ENCODE assay signal across 8 cellular contexts in the genomic region with DNA sequence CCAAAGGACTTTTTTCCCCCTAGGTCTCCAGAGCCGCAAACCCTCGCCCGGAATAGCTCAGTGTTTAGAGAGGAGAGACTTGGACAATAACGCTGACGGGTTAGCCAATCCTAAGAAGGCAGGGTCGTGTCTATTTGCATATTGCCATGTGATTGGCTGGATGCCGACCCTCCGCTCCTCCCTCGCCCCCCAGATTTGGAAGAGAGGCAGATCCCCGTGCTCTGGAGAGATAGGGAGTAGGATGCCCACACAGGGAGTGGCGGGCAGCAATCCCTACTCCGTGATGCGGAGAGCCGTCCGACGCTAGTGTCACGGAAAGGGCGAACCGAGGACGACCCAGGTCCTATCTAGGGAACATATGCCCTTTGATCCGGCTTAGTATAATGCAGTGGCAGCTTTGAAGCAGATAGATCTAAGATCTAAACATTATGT. TPM values are rescaled to one million over a fixed set of nuclear protein-coding genes. Genes with fewer than 3 reads are reported as not detected.
DNase-seq lines count a peak whose midpoint lies in the region; ATAC-seq and TF ChIP-seq lines count a peak whose summit lies in the region.

No MANE protein-coding gene starts in this region.

- no peak overlapping the region for H3K4me3 ChIP-seq in AG04450 (ENCODE audit: low read depth, low read length)
- H3K4me3 ChIP-seq in SJCRH30: no peak overlapping the region

- no peak for ATAC-seq in HG03469 (IDR thresholded peaks at IDR 0.05; ENCODE audit: unreplicated experiment)

- H3K9me3 Mint-ChIP-seq in glutamatergic neuron (ENCODE audit: unreplicated experiment): peaks cover 2% of the 10 kb centered on the region

- no peaks in the 10 kb centered on the region for H3K36me3 Mint-ChIP-seq in glutamatergic neuron (ENCODE audit: unreplicated experiment)

- H3K4me1 ChIP-seq in SJCRH30: peaks cover 22% of the 10 kb centered on the region

- CTCF ChIA-PET in AG04450 (lab: Charles Lee): interaction anchor here (0.5 to 1.8 kb wide), 5 partner anchors 14 to 337 kb away, joined by 3 to 12 read pairs (median 5); no protein-coding TSS in a partner anchor

- DNase-seq in AG04450 (ENCODE audit: low read depth, low spot score): peak; percentile 11
- peak; percentile 76 for DNase-seq in KBM-7
- DNase-seq in SJCRH30: peak; percentile 94 to 98
- peak; percentile 76 for DNase-seq in glutamatergic neuron
- peak; percentile 87 for DNase-seq in retina
- no peak for DNase-seq in stimulated activated CD4-positive, alpha-beta T cell treated with anti-CD3 and anti-CD28 coated beads, Interleukin-4, amount 100 ng/mL, for 1 hour
- no peak for DNase-seq in HPDE6-E6E7 (ENCODE audit: extremely low spot score)

- H3K36me3 ChIP-seq in SJCRH30: no peaks in the 10 kb centered on the region

- H3K27me3 ChIP-seq in AG04450 (ENCODE audit: control insufficient read depth, insufficient read depth, low read length): peaks cover 71% of the 10 kb centered on the region
- H3K27me3 ChIP-seq in SJCRH30: peaks cover 12% of the 10 kb centered on the region; the same call in 1 of the 2 replicates

- POLR2A ChIA-PET in AG04450 (lab: Yijun Ruan, JAX): interaction anchor here (0.6 kb wide), 1 partner anchor 240 kb away, joined by 6 read pairs; no protein-coding TSS in a partner anchor

- in situ Hi-C loops in KBM-7 (cut with MboI; ENCODE audit: low pct_unique_long_range_greater_than_20kb, low sequenced_read_pairs): no loop called here

- peaks cover 27% of the 10 kb centered on the region for H3K27me3 Mint-ChIP-seq in glutamatergic neuron (ENCODE audit: unreplicated experiment)

- no peak overlapping the region for H3K27ac ChIP-seq in AG04450 (ENCODE audit: low read depth, low read length)
- H3K27ac ChIP-seq in SJCRH30: no peak overlapping the region

- H3K27ac Mint-ChIP-seq in glutamatergic neuron (ENCODE audit: unreplicated experiment): no peak overlapping the region

- H3K9me3 ChIP-seq in AG04450 (ENCODE audit: control insufficient read depth, insufficient read depth, low read length): peaks cover 4% of the 10 kb centered on the region; the same call in 1 of the 2 replicates
- no peaks in the 10 kb centered on the region for H3K9me3 ChIP-seq in SJCRH30 (replicated peaks)

- H3K4me1 Mint-ChIP-seq in glutamatergic neuron (ENCODE audit: low read depth, unreplicated experiment): peaks cover 7% of the 10 kb centered on the region

- H3K4me3 Mint-ChIP-seq in glutamatergic neuron (ENCODE audit: unreplicated experiment): peak overlapping the region; percentile 63

- TF ChIP-seq CTCF in AG04450 (IDR thresholded peaks at IDR 0.05; ENCODE audit: low read depth, low read length) (no peak), glutamatergic neuron (IDR thresholded peaks at IDR 0.05; ENCODE audit: partially characterized antibody, unreplicated experiment) (no peak)

RNA-seq across cellular contexts. Expression of a gene that starts 1.4 kb away (rescaled TPM):
- not detected in 2 replicates for polyA plus RNA-seq in AG04450 (2011; rRNA removed)
- not detected in 2 replicates for polyA minus RNA-seq in AG04450 (2011; rRNA and poly(A)+ RNA removed)
- 0.08 and 0.10 TPM in 2 replicates for total RNA-seq in SJCRH30 (2014; rRNA removed; shearing (Covaris generic))
- 0.66 TPM for total RNA-seq in glutamatergic neuron (ENCODE audit: unreplicated experiment)

RNA-seq across cellular contexts. Expression of a gene that starts 19.7 kb away (rescaled TPM):
- not detected in 2 replicates for polyA plus RNA-seq in AG04450 (2011; rRNA removed)
- not detected in 2 replicates for polyA minus RNA-seq in AG04450 (2011; rRNA and poly(A)+ RNA removed)
- 0.10 and 0.28 TPM in 2 replicates for total RNA-seq in SJCRH30 (2014; rRNA removed; shearing (Covaris generic))
- total RNA-seq in glutamatergic neuron (ENCODE audit: unreplicated experiment): 0.17 TPM

RNA-seq across cellular contexts. Expression of a gene that starts 29.4 kb away (rescaled TPM):
- not detected in 2 replicates for polyA plus RNA-seq in AG04450 (2011; rRNA removed)
- polyA minus RNA-seq in AG04450 (2011; rRNA and poly(A)+ RNA removed): not detected in 2 replicates
- 0.13 and 0.16 TPM in 2 replicates for total RNA-seq in SJCRH30 (2014; rRNA removed; shearing (Covaris generic))
- total RNA-seq in glutamatergic neuron (ENCODE audit: unreplicated experiment): not detected

Comparison
In these comparisons a context has a peak if more than half of its experiments do, and no peak if none do; other contexts are left out.
1. DNase-seq: peak in AG04450 (single experiment), KBM-7 (single experiment), SJCRH30 (2 of 2), glutamatergic neuron (single experiment) and retina (single experiment); none in stimulated activated CD4-positive, alpha-beta T cell treated with anti-CD3 and anti-CD28 coated beads, Interleukin-4, amount 100 ng/mL, for 1 hour (single experiment) and HPDE6-E6E7 (single experiment).